Comparison of ENCODE assay signal across 32 cellular contexts in the genomic region with DNA sequence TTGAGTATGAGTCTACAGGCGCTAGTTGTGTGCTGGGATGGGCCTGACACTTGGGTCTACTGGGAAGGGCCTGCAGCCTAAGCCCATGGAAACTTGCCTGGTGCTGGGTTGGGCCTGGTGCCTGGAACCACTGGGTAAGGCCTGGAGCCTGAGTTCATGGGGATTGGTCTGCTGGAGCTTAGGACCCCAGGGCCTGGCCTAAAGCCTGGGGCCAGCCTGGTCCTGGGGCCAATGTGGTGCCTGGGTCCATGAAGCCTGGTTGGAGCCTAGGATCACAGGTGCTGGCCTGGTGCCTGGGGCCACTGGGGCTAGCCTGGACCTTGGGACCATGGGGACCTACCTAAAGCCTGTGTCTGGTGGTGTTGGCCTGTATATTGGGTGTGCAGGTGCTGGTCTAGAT.
"Had no signal": no experiment of that assay in that cellular context is flagged by ENCODE, and none has a peak within 500 bp of the region (broad histone marks: within the 10 kb centered on the region; RNA-seq: fewer than 3 reads in every experiment).

No MANE protein-coding gene starts in this region.

- H3K9me3 ChIP-seq: adrenal gland, body of pancreas had no signal

- DNase-seq: activated B cell treated with CpG ODN at 0.5 μM for 24 hours; activated CD4-positive, alpha-beta memory T cell treated with anti-CD3 and anti-CD28 coated beads for 36 hours; activated CD4-positive, alpha-beta T cell treated with anti-CD3 and anti-CD28 coated beads for 1 hour; activated CD4-positive, alpha-beta T cell treated with anti-CD3 and anti-CD28 coated beads for 36 hours; activated CD4-positive, alpha-beta T cell treated with anti-CD3 and anti-CD28 coated beads for 48 hours; activated CD4-positive, alpha-beta T cell treated with anti-CD3 and anti-CD28 coated beads, Interleukin-2, amount 10 ng/mL, durations not matched to agents 7 days and 5 days; activated CD8-positive, alpha-beta memory T cell treated with anti-CD3 and anti-CD28 coated beads, Interleukin-2, amount 50 U/mL, for 4 hours; activated CD8-positive, alpha-beta T cell treated with anti-CD3 and anti-CD28 coated beads for 36 hours; activated effector memory CD4-positive, alpha-beta T cell treated with anti-CD3 and anti-CD28 coated beads, Interleukin-2, amount 50 U/mL, for 16 hours; activated gamma-delta T cell treated with Interleukin-2 at 50 U/mL for 16 hours; activated naive CD4-positive, alpha-beta T cell; activated naive CD4-positive, alpha-beta T cell treated with anti-CD3 and anti-CD28 coated beads for 36 hours; activated naive CD4-positive, alpha-beta T cell treated with anti-CD3 and anti-CD28 coated beads, Interleukin-2, amount 50 U/mL, for 16 hours; activated naive CD8-positive, alpha-beta T cell treated with anti-CD3 and anti-CD28 coated beads for 36 hours; activated T-cell treated with anti-CD3 and anti-CD28 coated beads for 4 hours; activated T-cell treated with anti-CD3 and anti-CD28 coated beads, Interleukin-2, amount 50 U/mL, for 1 hour; activated T-cell treated with anti-CD3 and anti-CD28 coated beads, Interleukin-2, amount 50 U/mL, for 4 hours; activated T-cell treated with anti-CD3 and anti-CD28 coated beads, Interleukin-2, amount 50 U/mL, for 72 hours; adrenal gland; amniotic stem cell; aorta; body of pancreas; brain microvascular endothelial cell; central memory CD4-positive, alpha-beta T cell; T-helper 1 cell; T-helper 2 cell; T-helper 9 cell had no signal

- H3K36me3 ChIP-seq: adrenal gland, brain microvascular endothelial cell, breast epithelium had no signal

- ATAC-seq: activated CD4-positive, alpha-beta T cell treated with anti-CD3 and anti-CD28 coated beads for 36 hours; activated CD4-positive, CD25-positive, alpha-beta regulatory T cell treated with anti-CD3 and anti-CD28 coated beads, Interleukin-2, amount 50 U/mL, for 24 hours; activated CD8-positive, alpha-beta T cell treated with anti-CD3 and anti-CD28 coated beads for 36 hours; activated naive CD4-positive, alpha-beta T cell treated with anti-CD3 and anti-CD28 coated beads, Interleukin-2, amount 50 U/mL, for 72 hours; activated T-cell treated with anti-CD3 and anti-CD28 coated beads, Interleukin-2, amount 50 U/mL, for 4 hours; activated T-cell treated with anti-CD3 and anti-CD28 coated beads, Interleukin-2, amount 50 U/mL, for 72 hours; activated T-helper 17 cell treated with anti-CD3 and anti-CD28 coated beads, Interleukin-2, amount 50 U/mL, for 72 hours; body of pancreas had no signal

- H3K4me1 ChIP-seq: adrenal gland, body of pancreas, breast epithelium had no signal

- H3K27me3 ChIP-seq: adrenal gland, body of pancreas, brain microvascular endothelial cell, breast epithelium had no signal

- H3K27ac ChIP-seq: adrenal gland, body of pancreas, brain microvascular endothelial cell, breast epithelium, VCaP had no signal

- H3K4me3 ChIP-seq: adrenal gland, body of pancreas, breast epithelium had no signal
